In the genomic region with DNA sequence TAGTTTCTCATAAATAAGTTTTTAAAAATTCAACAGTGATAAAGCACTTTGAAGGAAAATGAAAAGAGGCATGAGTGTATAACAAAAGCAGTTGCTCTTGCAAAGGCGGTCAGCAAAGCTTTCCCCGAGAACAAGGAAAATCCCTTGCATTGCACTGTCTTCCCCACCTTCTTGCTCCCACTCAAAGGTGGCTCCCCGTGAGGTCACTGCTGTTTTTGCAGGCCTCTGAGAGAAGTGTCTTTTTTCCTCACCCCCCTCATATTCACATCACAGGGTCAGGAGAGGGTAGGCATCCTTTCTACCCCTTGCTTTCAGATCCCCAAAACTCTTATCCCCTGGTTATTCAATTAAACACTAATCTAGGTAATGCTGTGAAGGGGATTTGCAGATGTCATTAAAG, we compare ENCODE assay signal across 19 cellular contexts.
"Had no signal": no experiment of that assay in that cellular context is flagged by ENCODE, and none has a peak within 500 bp of the region (broad histone marks: within the 10 kb centered on the region; RNA-seq: fewer than 3 reads in every experiment).

No MANE protein-coding gene starts in this region.

- H3K36me3 Mint-ChIP-seq: stimulated activated naive B cell treated with anti-CD40 and anti-IgM and Interleukin-4, amounts not matched to agents 10 μg/mL and 1 μg/mL and 100 μg/mL, for 72 hours had no signal

- H3K27me3 ChIP-seq: heart left ventricle, neutrophil, testis, tibial nerve had no signal

- H3K27ac Mint-ChIP-seq: naive thymus-derived CD4-positive, alpha-beta T cell; stimulated activated naive B cell treated with anti-CD40 and anti-IgM and Interleukin-4, amounts not matched to agents 10 μg/mL and 1 μg/mL and 100 μg/mL, for 72 hours; stimulated activated naive CD8-positive, alpha-beta T cell treated with anti-CD3 and anti-CD28 coated beads, Interleukin-15, amount 100 ng/mL, for 72 hours had no signal

- H3K9me3 Mint-ChIP-seq: stimulated activated naive B cell treated with anti-CD40 and anti-IgM and Interleukin-4, amounts not matched to agents 10 μg/mL and 1 μg/mL and 100 μg/mL, for 72 hours; stimulated activated naive CD8-positive, alpha-beta T cell treated with anti-CD3 and anti-CD28 coated beads, Interleukin-15, amount 100 ng/mL, for 72 hours had no signal

- H3K4me3 Mint-ChIP-seq: naive thymus-derived CD4-positive, alpha-beta T cell; stimulated activated naive B cell treated with anti-CD40 and anti-IgM and Interleukin-4, amounts not matched to agents 10 μg/mL and 1 μg/mL and 100 μg/mL, for 72 hours; stimulated activated naive CD8-positive, alpha-beta T cell treated with anti-CD3 and anti-CD28 coated beads, Interleukin-15, amount 100 ng/mL, for 72 hours had no signal

- ATAC-seq: heart left ventricle; left lobe of liver; naive thymus-derived CD4-positive, alpha-beta T cell; sciatic nerve; stimulated activated naive B cell treated with anti-CD40 and anti-IgM and Interleukin-4, amounts not matched to agents 10 μg/mL and 1 μg/mL and 100 μg/mL, for 72 hours; stimulated activated naive CD8-positive, alpha-beta T cell treated with anti-CD3 and anti-CD28 coated beads, Interleukin-15, amount 100 ng/mL, for 72 hours had no signal

- H3K4me1 Mint-ChIP-seq: naive thymus-derived CD4-positive, alpha-beta T cell; stimulated activated naive CD8-positive, alpha-beta T cell treated with anti-CD3 and anti-CD28 coated beads, Interleukin-15, amount 100 ng/mL, for 72 hours had no signal

- H3K27ac ChIP-seq: epithelial cell of prostate, esophagus squamous epithelium, heart left ventricle, neutrophil, skin epidermis, testis, tibial nerve had no signal

- H3K9me3 ChIP-seq: esophagus squamous epithelium, heart left ventricle, neutrophil, testis had no signal

- H3K4me1 ChIP-seq: esophagus squamous epithelium, heart left ventricle, testis, tibial nerve had no signal

- H3K36me3 ChIP-seq: esophagus squamous epithelium, heart left ventricle, neutrophil, tibial nerve had no signal

- DNase-seq: effector memory CD4-positive, alpha-beta T cell; esophagus squamous epithelium; foreskin fibroblast; heart left ventricle; hypothalamus; islet precursor cell; mammary epithelial cell; naive thymus-derived CD4-positive, alpha-beta T cell; stimulated activated CD4-positive, alpha-beta T cell treated with anti-CD3 and anti-CD28 coated beads, Interleukin-2, amount 100 ng/mL, for 24 hours; stimulated activated CD4-positive, alpha-beta T cell treated with anti-CD3 and anti-CD28 coated beads, Interleukin-4, amount 100 ng/mL, for 4 hours; stimulated activated naive B cell treated with anti-CD40 and anti-IgM and Interleukin-4, amounts not matched to agents 10 μg/mL and 1 μg/mL and 100 μg/mL, for 72 hours; stimulated activated naive CD8-positive, alpha-beta T cell treated with anti-CD3 and anti-CD28 coated beads, Interleukin-15, amount 100 ng/mL, for 72 hours; testis had no signal

- H3K4me3 ChIP-seq: esophagus squamous epithelium, heart left ventricle, skin epidermis, testis, tibial nerve had no signal
